ENCODE assay signal across 8 cellular contexts in the genomic region with DNA sequence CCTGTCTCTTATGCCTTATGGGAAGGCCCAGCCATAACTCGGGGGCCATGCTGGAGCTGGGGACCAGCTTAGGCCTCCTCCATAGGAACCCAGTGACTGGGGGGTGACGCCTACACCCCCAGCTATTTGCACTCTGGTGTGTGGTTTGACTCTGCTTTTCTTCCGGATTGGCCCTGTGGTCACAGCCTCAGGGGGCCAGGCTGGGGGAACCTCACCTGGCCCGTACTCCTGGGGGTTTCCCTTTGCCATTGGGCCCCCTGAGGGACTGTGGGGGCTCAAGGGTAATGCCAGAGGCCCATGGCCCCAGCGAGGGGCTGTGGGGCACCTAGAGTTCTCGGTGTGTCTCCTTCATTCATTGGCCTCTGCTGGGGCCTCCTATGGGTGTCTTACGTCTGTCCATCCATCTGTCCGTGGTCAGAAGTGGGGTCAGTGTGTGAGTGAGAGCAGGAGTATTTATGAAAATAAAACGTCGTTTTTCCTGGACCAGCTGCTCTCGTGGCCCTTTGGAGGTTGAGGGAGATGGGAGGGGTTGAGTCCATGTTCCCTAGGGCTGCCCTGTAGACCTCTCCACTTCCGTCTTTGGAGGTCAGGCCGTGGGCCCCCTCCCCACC. TPM values are rescaled to one million over a fixed set of nuclear protein-coding genes. Genes with fewer than 3 reads are reported as not detected.
DNase-seq lines count a peak whose midpoint lies in the region; ATAC-seq and TF ChIP-seq lines count a peak whose summit lies in the region.

No MANE protein-coding gene starts in this region.

- H3K4me1 ChIP-seq in mucosa of descending colon (ENCODE audit: low read depth): peaks cover 52% of the 10 kb centered on the region

- H3K27ac Mint-ChIP-seq in CD14-positive monocyte: peak overlapping the region; percentile 96 to 99 (median 98)
- peak overlapping the region; percentile 90 for H3K27ac Mint-ChIP-seq in activated naive CD4-positive, alpha-beta T cell treated with anti-CD3 and anti-CD28 coated beads, Interleukin-2, amount 10 ng/mL, durations not matched to agents 7 days and 5 days

- H3K27me3 Mint-ChIP-seq in CD14-positive monocyte (ENCODE audit: low read depth in 3 of 3): peaks cover 0 to 2% (median 0%) of the 10 kb centered on the region in 3 donors
- H3K27me3 Mint-ChIP-seq in activated naive CD4-positive, alpha-beta T cell treated with anti-CD3 and anti-CD28 coated beads, Interleukin-2, amount 10 ng/mL, durations not matched to agents 7 days and 5 days: no peaks in the 10 kb centered on the region

- H3K4me1 Mint-ChIP-seq in CD14-positive monocyte: peaks cover 75% of the 10 kb centered on the region
- peaks cover 73% of the 10 kb centered on the region for H3K4me1 Mint-ChIP-seq in activated naive CD4-positive, alpha-beta T cell treated with anti-CD3 and anti-CD28 coated beads, Interleukin-2, amount 10 ng/mL, durations not matched to agents 7 days and 5 days

- H3K4me3 ChIP-seq in mucosa of descending colon: no peak overlapping the region

- no peak for DNase-seq in CD14-positive monocyte (ENCODE audit: low spot score)
- DNase-seq in activated naive CD4-positive, alpha-beta T cell treated with anti-CD3 and anti-CD28 coated beads, Interleukin-2, amount 10 ng/mL, durations not matched to agents 7 days and 5 days: peak; percentile 41
- DNase-seq in mucosa of descending colon: peak in 1 of 3 donors; percentile 48
- no peak for DNase-seq in NCI-H2171 (lab: John Stamatoyannopoulos, UW)
- no peak for DNase-seq in SKM-1 treated with dmso at 0.1 percent for 144 hours (lab: John Stamatoyannopoulos, UW; ENCODE audit: unreplicated experiment)
- no peak for DNase-seq in NCI-H1436 (lab: John Stamatoyannopoulos, UW)

- H3K4me3 Mint-ChIP-seq in CD14-positive monocyte: peak overlapping the region; percentile 39 to 82
- H3K4me3 Mint-ChIP-seq in activated naive CD4-positive, alpha-beta T cell treated with anti-CD3 and anti-CD28 coated beads, Interleukin-2, amount 10 ng/mL, durations not matched to agents 7 days and 5 days: peak overlapping the region; percentile 37

- intact Hi-C loops in CD14-positive monocyte (cut with micrococcal nuclease): no loop called here
- intact Hi-C loops in mucosa of descending colon (cut with DNase I, micrococcal nuclease): no loop called here

- H3K36me3 ChIP-seq in mucosa of descending colon (ENCODE audit: low read depth): no peaks in the 10 kb centered on the region

- H3K36me3 Mint-ChIP-seq in CD14-positive monocyte: peaks cover 30 to 42% of the 10 kb centered on the region in 2 donors
- peaks cover 9% of the 10 kb centered on the region for H3K36me3 Mint-ChIP-seq in activated naive CD4-positive, alpha-beta T cell treated with anti-CD3 and anti-CD28 coated beads, Interleukin-2, amount 10 ng/mL, durations not matched to agents 7 days and 5 days

- H3K9me3 ChIP-seq in mucosa of descending colon: no peaks in the 10 kb centered on the region

- CTCF ChIA-PET in activated naive CD4-positive, alpha-beta T cell treated with anti-CD3 and anti-CD28 coated beads, Interleukin-2, amount 10 ng/mL, durations not matched to agents 7 days and 5 days (lab: Charles Lee): interaction anchor here (1.1 to 28.2 kb wide), 13 partner anchors 8 to 147 kb away, joined by 3 to 506 read pairs (median 6); partner anchors contain the start of genes GGA1, LGALS1, MFNG and NOL12

- H3K9me3 Mint-ChIP-seq in CD14-positive monocyte: no peaks in the 10 kb centered on the region
- H3K9me3 Mint-ChIP-seq in activated naive CD4-positive, alpha-beta T cell treated with anti-CD3 and anti-CD28 coated beads, Interleukin-2, amount 10 ng/mL, durations not matched to agents 7 days and 5 days: no peaks in the 10 kb centered on the region

- ATAC-seq in GM19324 (IDR thresholded peaks at IDR 0.05; ENCODE audit: low FRiP score, unreplicated experiment) (peak; percentile 58), HG03342 (IDR thresholded peaks at IDR 0.05; ENCODE audit: unreplicated experiment) (peak; percentile 62), mucosa of descending colon (peak; percentile 29)

- TF ChIP-seq CTCF in CD14-positive monocyte (IDR thresholded peaks at IDR 0.05) (no peak), mucosa of descending colon (IDR thresholded peaks at IDR 0.05) (no peak)

RNA-seq across cellular contexts. Expression of gene SH3BP1, which starts 6.3 kb away (rescaled TPM):
- 10 to 100 TPM; 20.0 TPM for polyA plus RNA-seq in CD14-positive monocyte
- 10 to 100 TPM; 48.8 to 98.2 (median 96.6) TPM for total RNA-seq in mucosa of descending colon

RNA-seq across cellular contexts. Expression of gene GGA1, which starts 24.6 kb away (rescaled TPM):
- polyA plus RNA-seq in CD14-positive monocyte: 10 to 100 TPM; 19.8 to 24.8 TPM
- total RNA-seq in mucosa of descending colon: 10 to 100 TPM; 70.4 to 79.0 (median 74.3) TPM

RNA-seq across cellular contexts. Expression of gene PDXP, which starts 25.3 kb away (rescaled TPM):
- polyA plus RNA-seq in CD14-positive monocyte: 1 to 10 TPM; 1.0 to 4.3 TPM
- total RNA-seq in mucosa of descending colon: 10 to 100 TPM; 26.8 to 43.3 (median 40.6) TPM

RNA-seq across cellular contexts. Expression of gene LGALS1, which starts 42.2 kb away (rescaled TPM):
- polyA plus RNA-seq in CD14-positive monocyte: 1,000 to 10,000 TPM; 1,719 to 1,844 TPM
- 100 to 1,000 TPM in 2 of 3 donors, 10 to 100 TPM in 1; 54.6 to 376 (median 150) TPM for total RNA-seq in mucosa of descending colon

RNA-seq across cellular contexts. Expression of gene NOL12, which starts 53.0 kb away (rescaled TPM):
- polyA plus RNA-seq in CD14-positive monocyte: 10 to 100 TPM; 47.3 to 49.2 TPM
- 10 to 100 TPM; 28.5 to 45.3 (median 42.6) TPM for total RNA-seq in mucosa of descending colon
